3 cellular contexts compared by ENCODE assay signal in the genomic region with DNA sequence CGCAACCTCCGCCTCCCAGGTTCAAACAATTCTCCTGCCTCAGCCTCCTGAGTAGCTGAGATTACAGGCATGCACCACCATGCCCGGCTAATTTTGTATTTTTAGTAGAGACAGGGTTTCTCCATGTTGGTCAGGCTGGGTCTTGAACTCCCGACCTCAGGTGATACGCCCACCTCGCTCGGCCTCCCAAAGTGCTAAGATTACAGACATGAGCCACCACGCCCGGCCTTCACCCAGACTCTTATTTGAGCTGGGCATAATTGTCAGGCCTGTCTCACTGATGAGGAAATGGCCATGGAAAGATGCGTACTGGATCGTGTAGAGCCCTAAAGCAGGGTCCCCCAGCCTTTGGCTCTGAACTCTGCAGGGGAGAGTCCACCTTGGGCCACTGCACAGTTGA. TPM values are rescaled to one million over a fixed set of nuclear protein-coding genes. Genes with fewer than 3 reads are reported as not detected.
"Had no signal": no experiment of that assay in that cellular context is flagged by ENCODE, and none has a peak within 500 bp of the region (broad histone marks: within the 10 kb centered on the region; RNA-seq: fewer than 3 reads in every experiment).

No MANE protein-coding gene starts in this region.

RNA-seq across cellular contexts. Expression of gene FBLN2, which starts 49.7 kb away (rescaled TPM):
- total RNA-seq: NCI-H460, OCI-LY7, SJCRH30 had no signal
